In genomic region chr2:97663962-97664635, GRCh38 we compare ENCODE assay signal across 1 cellular context.
TF ChIP-seq lines count a peak whose summit lies in the region.

ACTR1B (minus strand) TSS chr2:97664044; CDS start chr2:97663890, 154 bp downstream.

TF ChIP-seq in HepG2, 621 proteins besides CTCF, POLR2A, EP300 and RAD21 (continued from another document and continues in another):
- TF ChIP-seq CREBL2 (CRISPR knock-in tag; IDR thresholded peaks at IDR 0.05; ENCODE audit: borderline replicate concordance), result no peak; the same call in 1 of the 2 replicates
- peak; percentile 89 for TF ChIP-seq CREB1 (IDR thresholded peaks at IDR 0.05)
- peak; percentile 87 for TF ChIP-seq CREB1 (CRISPR knock-in tag; IDR thresholded peaks at IDR 0.05)
- no peak for TF ChIP-seq CHCHD3 (CRISPR knock-in tag; IDR thresholded peaks at IDR 0.05)
- peak; percentile 29; the same call in 1 of the 2 replicates for TF ChIP-seq MYC (CRISPR knock-in tag; IDR thresholded peaks at IDR 0.05; ENCODE audit: borderline replicate concordance)
- peak; percentile 51 for TF ChIP-seq ZHX2 (IDR thresholded peaks at IDR 0.05; ENCODE audit: low read depth)
- 0 out of 2 replicates have a peak, but pooled peaks have one; percentile 54 for TF ChIP-seq ZHX2 (CRISPR knock-in tag; IDR thresholded peaks at IDR 0.05; ENCODE audit: borderline replicate concordance)
- TF ChIP-seq FOXM1 (CRISPR knock-in tag; IDR thresholded peaks at IDR 0.05), result no peak
- TF ChIP-seq POLR2AphosphoS2 (IDR thresholded peaks at IDR 0.05; ENCODE audit: low read depth, low read length), result no peak
- TF ChIP-seq ATF4 (CRISPR knock-in tag; IDR thresholded peaks at IDR 0.05), result no peak; a peak in 1 of 4 replicates
- no peak for TF ChIP-seq ZNF326 (CRISPR knock-in tag; IDR thresholded peaks at IDR 0.05; ENCODE audit: borderline replicate concordance)
- peak; percentile 48; the same call in 1 of the 2 replicates for TF ChIP-seq HDAC2 (CRISPR knock-in tag; IDR thresholded peaks at IDR 0.05)
- TF ChIP-seq ZNF788 (CRISPR knock-in tag; IDR thresholded peaks at IDR 0.05; ENCODE audit: borderline replicate concordance), result no peak; the same call in 1 of the 2 replicates
- no peak for TF ChIP-seq NFIC (IDR thresholded peaks at IDR 0.05; ENCODE audit: low read length)
- TF ChIP-seq RXRB (CRISPR knock-in tag; IDR thresholded peaks at IDR 0.05; ENCODE audit: borderline replicate concordance), result peak; percentile 58; the same call in 1 of the 2 replicates
- TF ChIP-seq TCF7L2 (IDR thresholded peaks at IDR 0.05; ENCODE audit: low read depth, low read length), result no peak
- TF ChIP-seq ZBTB8A (CRISPR knock-in tag; IDR thresholded peaks at IDR 0.05; ENCODE audit: borderline replicate concordance, low read depth), result no peak; the same call in 1 of the 2 replicates
- no peak for TF ChIP-seq DMTF1 (CRISPR knock-in tag; IDR thresholded peaks at IDR 0.05)
- no peak for TF ChIP-seq ZNF460 (CRISPR knock-in tag; IDR thresholded peaks at IDR 0.05; ENCODE audit: borderline replicate concordance)
- TF ChIP-seq DR1 (CRISPR knock-in tag; IDR thresholded peaks at IDR 0.05), result peak; percentile 72; the same call in 1 of the 2 replicates
- TF ChIP-seq ZNF451 (CRISPR knock-in tag; IDR thresholded peaks at IDR 0.05), result no peak
- TF ChIP-seq ZNF749 (CRISPR knock-in tag; IDR thresholded peaks at IDR 0.05; ENCODE audit: borderline replicate concordance), result peak; percentile 34; the same call in 1 of the 2 replicates
- TF ChIP-seq ZNF281 (CRISPR knock-in tag; IDR thresholded peaks at IDR 0.05; ENCODE audit: borderline replicate concordance), result no peak
- TF ChIP-seq ZNF576 (CRISPR knock-in tag; IDR thresholded peaks at IDR 0.05), result no peak
- no peak for TF ChIP-seq MTF1 (CRISPR knock-in tag; IDR thresholded peaks at IDR 0.05)
- TF ChIP-seq NR1H2 (CRISPR knock-in tag; IDR thresholded peaks at IDR 0.05; ENCODE audit: borderline replicate concordance, low read depth), result no peak
- TF ChIP-seq ZNF780A (CRISPR knock-in tag; IDR thresholded peaks at IDR 0.05), result no peak
- no peak for TF ChIP-seq ADNP (CRISPR knock-in tag; IDR thresholded peaks at IDR 0.05)
- TF ChIP-seq ATF6 (CRISPR knock-in tag; conservative IDR thresholded peaks at IDR 0.05), result no peak; the same call in 1 of the 2 replicates
- TF ChIP-seq ZNF83 (CRISPR knock-in tag; IDR thresholded peaks at IDR 0.05; ENCODE audit: borderline replicate concordance), result no peak
- peak; percentile 26; the same call in 1 of the 2 replicates for TF ChIP-seq TBX3 (IDR thresholded peaks at IDR 0.05; ENCODE audit: borderline replicate concordance)
- TF ChIP-seq IRX3 (CRISPR knock-in tag; IDR thresholded peaks at IDR 0.05; ENCODE audit: borderline replicate concordance, low read depth), result no peak
- TF ChIP-seq SAFB2 (CRISPR knock-in tag; IDR thresholded peaks at IDR 0.05; ENCODE audit: borderline replicate concordance, low read depth), result no peak
- no peak for TF ChIP-seq PITX1 (CRISPR knock-in tag; IDR thresholded peaks at IDR 0.05)
- no peak for TF ChIP-seq ATAD3A (CRISPR knock-in tag; IDR thresholded peaks at IDR 0.05)
- peak; percentile 16; the same call in 1 of the 2 replicates for TF ChIP-seq SIX4 (CRISPR knock-in tag; IDR thresholded peaks at IDR 0.05)
- TF ChIP-seq HOXA5 (CRISPR knock-in tag; IDR thresholded peaks at IDR 0.05), result no peak; the same call in 1 of the 2 replicates
- no peak for TF ChIP-seq FOXO4 (CRISPR knock-in tag; conservative IDR thresholded peaks at IDR 0.05)
